In genomic region chr1:53342735-53343470, GRCh38 we compare ENCODE assay signal across 25 cellular contexts. TPM values are rescaled to one million over a fixed set of nuclear protein-coding genes. Genes with fewer than 3 reads are reported as not detected.
DNase-seq lines count a peak whose midpoint lies in the region; ATAC-seq and TF ChIP-seq lines count a peak whose summit lies in the region.
"Had no signal": no experiment of that assay in that cellular context is flagged by ENCODE, and none has a peak within 500 bp of the region (broad histone marks: within the 10 kb centered on the region; RNA-seq: fewer than 3 reads in every experiment).

No MANE protein-coding gene starts in this region.

- intact Hi-C loops in Caco-2 (cut with micrococcal nuclease; ENCODE audit: unreplicated experiment), result loop anchor here (5.0 kb wide), 1 partner anchor 34 kb away; no protein-coding TSS in a partner anchor
- intact Hi-C loops in posterior vena cava (cut with DNase I), result no loop called here
- intact Hi-C loops in activated CD4-positive, alpha-beta T cell treated with anti-CD3 and anti-CD28 coated beads for 36 hours (cut with DNase I, micrococcal nuclease), result no loop called here

- no peak overlapping the region for H3K4me3 ChIP-seq in Caco-2 (ENCODE audit: low read depth, low read length)
- H3K4me3 ChIP-seq: prostate gland, sigmoid colon, tibial nerve had no signal

- TF ChIP-seq CTCF in Caco-2 (IDR thresholded peaks at IDR 0.05; ENCODE audit: insufficient read depth in 1 of 2, low read depth in 1 of 2, low read length in 1 of 2, severe bottlenecking in 1 of 2, unreplicated experiment in 1 of 2), result no peak
- no peak for TF ChIP-seq CTCF in H9 (conservative IDR thresholded peaks at IDR 0.05)

- no peak overlapping the region; the same call in 1 of the 2 replicates for H3K14ac ChIP-seq in H9 (ENCODE audit: insufficient read depth, low read length)

- H3K9me3 ChIP-seq in Caco-2, result no peaks in the 10 kb centered on the region
- H3K9me3 ChIP-seq in H9 (ENCODE audit: control insufficient read depth, low read depth, low read length), result no peaks in the 10 kb centered on the region
- H3K9me3 ChIP-seq: prostate gland, sigmoid colon, tibial nerve had no signal

- no peak overlapping the region for H2BK120ac ChIP-seq in H9 (ENCODE audit: low read depth, low read length, poor library complexity, severe bottlenecking)

- H3K79me1 ChIP-seq in H9 (ENCODE audit: insufficient read depth, low read depth, low read length, poor library complexity, severe bottlenecking), result no peaks in the 10 kb centered on the region

- ATAC-seq in activated CD4-positive, alpha-beta T cell treated with anti-CD3 and anti-CD28 coated beads for 36 hours, result no peak
- ATAC-seq: activated CD4-positive, CD25-positive, alpha-beta regulatory T cell treated with anti-CD3 and anti-CD28 coated beads, Interleukin-2, amount 50 U/mL, for 24 hours had no signal

- no peak overlapping the region for H2BK20ac ChIP-seq in H9 (ENCODE audit: low read depth, low read length, poor library complexity, severe bottlenecking)

- H4K5ac ChIP-seq in H9 (ENCODE audit: insufficient read length, low read depth, low read length), result no peak overlapping the region

- no peak overlapping the region for H2BK15ac ChIP-seq in H9 (ENCODE audit: low read depth, low read length)

- H3K9me3 Mint-ChIP-seq in Caco-2 (ENCODE audit: unreplicated experiment), result no peaks in the 10 kb centered on the region
- peaks cover 0 to 5% of the 10 kb centered on the region in 2 experiments; a peak in 3 of 5 replicates for H3K9me3 Mint-ChIP-seq in H9
- peaks cover 18% of the 10 kb centered on the region for H3K9me3 Mint-ChIP-seq in activated CD4-positive, alpha-beta T cell treated with anti-CD3 and anti-CD28 coated beads for 36 hours (ENCODE audit: low read depth)
- H3K9me3 Mint-ChIP-seq: CD8-positive, alpha-beta memory T cell; immature natural killer cell had no signal

- no peak overlapping the region for H3K4ac ChIP-seq in H9 (ENCODE audit: low read depth, low read length)

- H3K27me3 Mint-ChIP-seq in Caco-2 (ENCODE audit: insufficient read depth, unreplicated experiment) (no peaks in the 10 kb centered on the region), H9 (ENCODE audit: low read depth) (peaks cover 37% of the 10 kb centered on the region)
- no peaks in the 10 kb centered on the region for H3K27me3 Mint-ChIP-seq in activated CD4-positive, alpha-beta T cell treated with anti-CD3 and anti-CD28 coated beads for 36 hours

- H3K56ac ChIP-seq in H9 (ENCODE audit: insufficient read length, low read depth, low read length), result no peak overlapping the region

- no peak overlapping the region for H3K18ac ChIP-seq in H9 (ENCODE audit: insufficient read length, low read depth, low read length)

- H2AFZ ChIP-seq in H9 (ENCODE audit: low read length), result no peak overlapping the region

- no peaks in the 10 kb centered on the region for H3K36me3 ChIP-seq in Caco-2 (ENCODE audit: control insufficient read depth, insufficient read depth, low read length)
- H3K36me3 ChIP-seq: prostate gland, sigmoid colon, tibial nerve had no signal

- H2AK5ac ChIP-seq in H9 (ENCODE audit: insufficient read length, low read length), result no peak overlapping the region

- no peak overlapping the region for H3T11ph ChIP-seq in H9 (ENCODE audit: low read length)

- no peak overlapping the region for H2BK12ac ChIP-seq in H9 (ENCODE audit: insufficient read length, low read depth, low read length)

- H3K4me1 Mint-ChIP-seq in Caco-2 (ENCODE audit: low read depth, unreplicated experiment), result peaks cover 22% of the 10 kb centered on the region
- peaks cover 7 to 8% of the 10 kb centered on the region in 2 experiments for H3K4me1 Mint-ChIP-seq in H9
- H3K4me1 Mint-ChIP-seq in activated CD4-positive, alpha-beta T cell treated with anti-CD3 and anti-CD28 coated beads for 36 hours, result peaks cover 14% of the 10 kb centered on the region
- H3K4me1 Mint-ChIP-seq: activated naive CD4-positive, alpha-beta T cell treated with anti-CD3 and anti-CD28 coated beads, Interleukin-2, amount 10 ng/mL, durations not matched to agents 7 days and 5 days; CD8-positive, alpha-beta memory T cell; immature natural killer cell had no signal

- H2BK5ac ChIP-seq in H9 (ENCODE audit: insufficient read length, low read length), result no peak overlapping the region

- H3K27ac ChIP-seq in H9 (ENCODE audit: insufficient read length, low read depth, low read length), result no peak overlapping the region
- H3K27ac ChIP-seq: HL-60, prostate gland, sigmoid colon, tibial nerve had no signal

- H4K20me1 ChIP-seq in H9 (ENCODE audit: control insufficient read depth, insufficient read depth, insufficient read length), result no peaks in the 10 kb centered on the region

- no peak overlapping the region for H3K4me3 Mint-ChIP-seq in Caco-2 (ENCODE audit: unreplicated experiment)
- no peak overlapping the region for H3K4me3 Mint-ChIP-seq in H9
- H3K4me3 Mint-ChIP-seq in activated CD4-positive, alpha-beta T cell treated with anti-CD3 and anti-CD28 coated beads for 36 hours, result no peak overlapping the region
- H3K4me3 Mint-ChIP-seq: activated naive CD4-positive, alpha-beta T cell treated with anti-CD3 and anti-CD28 coated beads, Interleukin-2, amount 10 ng/mL, durations not matched to agents 7 days and 5 days; brain; CD8-positive, alpha-beta memory T cell; immature natural killer cell had no signal

- no CpG with 5 or more reads among the region's 10 CpGs for WGBS in H9 (ENCODE audit: extremely low coverage, insufficient read length, low lambda C conversion rate)

- H3K4me2 ChIP-seq in H9 (ENCODE audit: insufficient read depth, insufficient read length, low read length), result no peak overlapping the region

- no peak overlapping the region for H3K9ac ChIP-seq in H9 (ENCODE audit: extremely low read depth, insufficient read length, low read length)

- POLR2A ChIA-PET in Caco-2 (lab: Charles Lee), result no interaction called here
- POLR2A ChIA-PET in activated CD4-positive, alpha-beta T cell treated with anti-CD3 and anti-CD28 coated beads for 36 hours (lab: Charles Lee), result no interaction called here

- H3K36me3 Mint-ChIP-seq in Caco-2 (ENCODE audit: insufficient read depth, unreplicated experiment) (no peaks in the 10 kb centered on the region), H9 (ENCODE audit: insufficient read depth in 1 of 3, low read depth in 3 of 3) (no peaks in the 10 kb centered on the region)
- peaks cover 9% of the 10 kb centered on the region for H3K36me3 Mint-ChIP-seq in activated CD4-positive, alpha-beta T cell treated with anti-CD3 and anti-CD28 coated beads for 36 hours (ENCODE audit: low read depth)
- H3K36me3 Mint-ChIP-seq: activated naive CD4-positive, alpha-beta T cell treated with anti-CD3 and anti-CD28 coated beads, Interleukin-2, amount 10 ng/mL, durations not matched to agents 7 days and 5 days; brain had no signal

- H3K27ac Mint-ChIP-seq in Caco-2 (ENCODE audit: unreplicated experiment), result peak overlapping the region; percentile 63
- no peak overlapping the region for H3K27ac Mint-ChIP-seq in H9
- no peak overlapping the region for H3K27ac Mint-ChIP-seq in activated CD4-positive, alpha-beta T cell treated with anti-CD3 and anti-CD28 coated beads for 36 hours
- H3K27ac Mint-ChIP-seq: activated naive CD4-positive, alpha-beta T cell treated with anti-CD3 and anti-CD28 coated beads, Interleukin-2, amount 10 ng/mL, durations not matched to agents 7 days and 5 days had no signal

- H3K4me1 ChIP-seq in Caco-2 (peaks cover 17% of the 10 kb centered on the region), H9 (ENCODE audit: insufficient read depth, low read length) (no peaks in the 10 kb centered on the region)
- H3K4me1 ChIP-seq: prostate gland, sigmoid colon, tibial nerve had no signal

- H3K27me3 ChIP-seq in Caco-2 (replicated peaks; ENCODE audit: control insufficient read depth, insufficient read depth, low read length) (no peaks in the 10 kb centered on the region), H9 (ENCODE audit: insufficient read depth, low read length) (no peaks in the 10 kb centered on the region; the same call in 1 of the 2 replicates)
- H3K27me3 ChIP-seq: sigmoid colon had no signal

- DNase-seq in Caco-2 (no peak), H9 (peak; percentile 8), ecto neural progenitor cell (ENCODE audit: low spot score) (peak; percentile 29), posterior vena cava (ENCODE audit: low spot score) (peak; percentile 58), cortex of kidney (lab: John Stamatoyannopoulos, UW) (no peak), hippocampal formation (lab: John Stamatoyannopoulos, UW) (no peak)
- DNase-seq in activated CD4-positive, alpha-beta T cell treated with anti-CD3 and anti-CD28 coated beads for 36 hours, result no peak
- DNase-seq: CD8-positive, alpha-beta memory T cell; DMS 273 treated with DMSO at 0.1 percent for 48 hours; effector CD4-positive, alpha-beta T cell; immature natural killer cell; Karpas-422; NCI-H1417; NCI-H2081; NCI-H226; SHP77 treated with DMSO at 0.1 percent for 48 hours; sigmoid colon; stimulated activated CD4-positive, alpha-beta T cell treated with anti-CD3 and anti-CD28 coated beads, Interleukin-4, amount 100 ng/mL, for 1 hour; T-helper 2 cell had no signal

- H3K79me2 ChIP-seq in H9 (ENCODE audit: insufficient read depth, low read length), result no peaks in the 10 kb centered on the region

- no peak overlapping the region for H3K23ac ChIP-seq in H9 (ENCODE audit: insufficient read length, low read depth, low read length)

- H4K91ac ChIP-seq in H9 (ENCODE audit: insufficient read length, low read depth, low read length), result no peak overlapping the region

- H4K8ac ChIP-seq in H9 (replicated peaks; ENCODE audit: insufficient read length, low read depth, low read length), result no peak overlapping the region

- no TSS peak for BruUV-seq in Caco-2 (replicated peaks; lab: Mats Ljungman, UMichigan)

- CTCF ChIA-PET in Caco-2 (lab: Charles Lee), result no interaction called here
- CTCF ChIA-PET in activated CD4-positive, alpha-beta T cell treated with anti-CD3 and anti-CD28 coated beads for 36 hours (lab: Charles Lee), result no interaction called here

- H3K23me2 ChIP-seq in H9 (ENCODE audit: insufficient read length, low read depth, low read length, poor library complexity, severe bottlenecking), result no peaks in the 10 kb centered on the region

RNA-seq across cellular contexts. Expression of gene LRP8, which starts 15.0 kb away (rescaled TPM):
- 10.8 and 11.8 TPM in 2 replicates for total RNA-seq in Caco-2 (2022)
- total RNA-seq in H9 (2021), result 69.2 and 78.6 TPM in 2 replicates
- 1 to 10 TPM; 5.7 to 7.2 TPM for total RNA-seq in posterior vena cava
- total RNA-seq in activated CD4-positive, alpha-beta T cell treated with anti-CD3 and anti-CD28 coated beads for 36 hours, result 10 to 100 TPM; 40.6 to 46.5 TPM

Comparison
In these comparisons a context has a peak if more than half of its experiments do, and no peak if none do; other contexts are left out.
1. DNase-seq: peak in H9 (single experiment), ecto neural progenitor cell (single experiment) and posterior vena cava (single experiment); none in Caco-2 (0 of 2), cortex of kidney (single experiment), hippocampal formation (0 of 2) and activated CD4-positive, alpha-beta T cell treated with anti-CD3 and anti-CD28 coated beads for 36 hours (single experiment).